6 cellular contexts compared by ENCODE assay signal in the genomic region with DNA sequence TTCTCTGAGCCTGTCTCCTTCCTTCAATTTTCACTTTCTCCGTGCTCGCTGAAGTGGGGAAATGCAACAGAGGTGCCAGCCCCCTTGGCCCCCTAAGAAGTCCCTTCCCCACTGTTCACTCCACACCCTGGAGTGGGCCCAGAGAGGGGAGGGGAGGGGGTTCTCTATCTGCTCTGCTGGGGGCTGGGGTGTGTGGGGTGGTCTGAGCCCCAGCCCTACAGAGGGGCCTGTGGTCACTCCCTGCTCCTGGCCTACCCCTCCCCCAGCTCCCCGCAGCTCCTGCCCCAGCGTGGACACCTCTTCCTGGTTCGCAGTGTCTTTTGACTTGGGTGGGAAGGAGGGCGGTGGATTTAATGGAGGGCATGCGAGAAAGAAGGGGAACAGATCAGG. TPM values are rescaled to one million over a fixed set of nuclear protein-coding genes. Genes with fewer than 3 reads are reported as not detected.
A peak's percentile ranks its signal among the peaks of the same experiment; 100 is the strongest.
DNase-seq lines count a peak whose midpoint lies in the region; ATAC-seq and TF ChIP-seq lines count a peak whose summit lies in the region.

No MANE protein-coding gene starts in this region.

- peaks cover 4 to 10% of the 10 kb centered on the region in 2 donors for H3K36me3 Mint-ChIP-seq in CD14-positive monocyte
- no peaks in the 10 kb centered on the region for H3K36me3 Mint-ChIP-seq in activated naive CD8-positive, alpha-beta T cell treated with anti-CD3 and anti-CD28 coated beads, Interleukin-2, amount 50 U/mL, for 24 hours (ENCODE audit: low read depth)

- H3K4me3 Mint-ChIP-seq in CD14-positive monocyte, result peak overlapping the region; percentile 93 to 94
- peak overlapping the region; percentile 70 for H3K4me3 Mint-ChIP-seq in activated naive CD8-positive, alpha-beta T cell treated with anti-CD3 and anti-CD28 coated beads, Interleukin-2, amount 50 U/mL, for 24 hours

- 28% methylated on average over 3 of the region's 7 CpGs; no CpG with 5 or more reads in 1 of the 2 experiments for WGBS in mesodermal cell (ENCODE audit: insufficient coverage in 2 of 2), 2 experiments

- ATAC-seq in activated naive CD8-positive, alpha-beta T cell treated with anti-CD3 and anti-CD28 coated beads, Interleukin-2, amount 50 U/mL, for 24 hours, result no peak
- no peak for ATAC-seq in GM18907 (IDR thresholded peaks at IDR 0.05; ENCODE audit: unreplicated experiment)

- H3K4me1 ChIP-seq in mesodermal cell (ENCODE audit: control insufficient read depth, insufficient read depth, low read length, poor library complexity, severe bottlenecking), result peaks cover 29% of the 10 kb centered on the region

- H3K4me1 Mint-ChIP-seq in CD14-positive monocyte, result peaks cover 39% of the 10 kb centered on the region
- peaks cover 26% of the 10 kb centered on the region for H3K4me1 Mint-ChIP-seq in activated naive CD8-positive, alpha-beta T cell treated with anti-CD3 and anti-CD28 coated beads, Interleukin-2, amount 50 U/mL, for 24 hours

- no peaks in the 10 kb centered on the region for H3K9me3 Mint-ChIP-seq in CD14-positive monocyte
- H3K9me3 Mint-ChIP-seq in activated naive CD8-positive, alpha-beta T cell treated with anti-CD3 and anti-CD28 coated beads, Interleukin-2, amount 50 U/mL, for 24 hours, result no peaks in the 10 kb centered on the region

- peak overlapping the region; percentile 80 for H3K4me3 ChIP-seq in mesodermal cell (ENCODE audit: extremely low read depth, insufficient read depth, low read length, poor library complexity, severe bottlenecking)

- peaks cover 0 to 7% (median 4%) of the 10 kb centered on the region in 3 donors for H3K27me3 Mint-ChIP-seq in CD14-positive monocyte (ENCODE audit: low read depth in 3 of 3)
- no peaks in the 10 kb centered on the region for H3K27me3 Mint-ChIP-seq in activated naive CD8-positive, alpha-beta T cell treated with anti-CD3 and anti-CD28 coated beads, Interleukin-2, amount 50 U/mL, for 24 hours

- intact Hi-C loops in CD14-positive monocyte (cut with micrococcal nuclease), result no loop called here

- TF ChIP-seq CTCF in CD14-positive monocyte (IDR thresholded peaks at IDR 0.05), result no peak

- DNase-seq in CD14-positive monocyte (ENCODE audit: low spot score), result no peak
- DNase-seq in activated naive CD8-positive, alpha-beta T cell treated with anti-CD3 and anti-CD28 coated beads, Interleukin-2, amount 50 U/mL, for 24 hours, result no peak
- no peak for DNase-seq in NCI-H1092 treated with DMSO at 0.1 percent for 48 hours (lab: John Stamatoyannopoulos, UW)
- no peak for DNase-seq in MV-4-11 (lab: John Stamatoyannopoulos, UW)

- H3K9me3 ChIP-seq in mesodermal cell (ENCODE audit: control insufficient read depth, low read length), result no peaks in the 10 kb centered on the region

- peak overlapping the region in 3 of 7 donors; percentile 57 to 77 (median 73) for H3K27ac Mint-ChIP-seq in CD14-positive monocyte
- H3K27ac Mint-ChIP-seq in activated naive CD8-positive, alpha-beta T cell treated with anti-CD3 and anti-CD28 coated beads, Interleukin-2, amount 50 U/mL, for 24 hours, result peak overlapping the region; percentile 63

- no peak overlapping the region for H3K27ac ChIP-seq in mesodermal cell (ENCODE audit: low read depth, low read length, severe bottlenecking)

- peaks cover 34% of the 10 kb centered on the region for H3K36me3 ChIP-seq in mesodermal cell (ENCODE audit: control insufficient read depth, insufficient read depth, low read length)

RNA-seq across cellular contexts. Expression of gene LZTS2, which starts 1.0 kb away (rescaled TPM):
- 1 to 10 TPM; 2.8 to 3.3 TPM for polyA plus RNA-seq in CD14-positive monocyte
- polyA plus RNA-seq in mesodermal cell (2013, experiment 1 of 2), result 88.5 TPM
- 68.7 TPM for polyA plus RNA-seq in mesodermal cell (2013, experiment 2 of 2)

RNA-seq across cellular contexts. Expression of gene TWNK, which starts 13.3 kb away (rescaled TPM):
- under 1 TPM; 0.31 to 0.69 TPM for polyA plus RNA-seq in CD14-positive monocyte
- polyA plus RNA-seq in mesodermal cell (2013, experiment 1 of 2), result 10.7 TPM
- 10.3 TPM for polyA plus RNA-seq in mesodermal cell (2013, experiment 2 of 2)

RNA-seq across cellular contexts. Expression of gene MRPL43, which starts 13.3 kb away (rescaled TPM):
- polyA plus RNA-seq in CD14-positive monocyte, result 100 to 1,000 TPM in 1 of 2 donors, 10 to 100 TPM in 1; 98.0 to 123 TPM
- polyA plus RNA-seq in mesodermal cell (2013, experiment 1 of 2), result 85.5 TPM
- 71.0 TPM for polyA plus RNA-seq in mesodermal cell (2013, experiment 2 of 2)

RNA-seq across cellular contexts. Expression of gene PDZD7, which starts 30.3 kb away (rescaled TPM):
- polyA plus RNA-seq in CD14-positive monocyte, result not detected
- 0.55 TPM for polyA plus RNA-seq in mesodermal cell (2013, experiment 1 of 2)
- 1.1 TPM for polyA plus RNA-seq in mesodermal cell (2013, experiment 2 of 2)

RNA-seq across cellular contexts. Expression of gene SFXN3, which starts 30.4 kb away (rescaled TPM):
- polyA plus RNA-seq in CD14-positive monocyte, result 10 to 100 TPM; 21.3 to 24.2 TPM
- 33.8 TPM for polyA plus RNA-seq in mesodermal cell (2013, experiment 1 of 2)
- polyA plus RNA-seq in mesodermal cell (2013, experiment 2 of 2), result 26.8 TPM
